14 cellular contexts compared by ENCODE assay signal in the genomic region with DNA sequence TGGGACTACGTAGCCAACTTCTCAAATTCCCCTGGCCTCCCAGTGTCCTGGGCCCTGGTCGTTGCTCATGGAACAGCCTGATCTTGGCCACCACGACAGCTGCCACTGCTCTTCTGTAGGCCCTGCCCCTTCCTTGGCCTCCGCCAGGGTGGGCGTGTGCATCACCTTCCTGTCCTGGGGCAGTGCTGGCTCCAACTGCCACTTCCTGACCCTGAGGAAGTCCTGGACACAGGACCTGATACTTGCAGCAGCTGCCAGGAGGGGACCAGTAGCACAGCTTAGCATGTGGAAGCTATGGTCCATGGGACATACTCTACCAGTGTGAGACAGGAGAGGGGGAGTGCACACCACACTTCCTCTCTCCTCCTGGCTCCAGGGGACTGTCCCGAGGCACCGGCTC.
"Had no signal": no experiment of that assay in that cellular context is flagged by ENCODE, and none has a peak within 500 bp of the region (broad histone marks: within the 10 kb centered on the region; RNA-seq: fewer than 3 reads in every experiment).

No MANE protein-coding gene starts in this region.

- H3K4me1 ChIP-seq: colonic mucosa, esophagus squamous epithelium, suprapubic skin had no signal

- H3K9me3 ChIP-seq: colonic mucosa, esophagus squamous epithelium, suprapubic skin had no signal

- H3K4me3 ChIP-seq: colonic mucosa, esophagus squamous epithelium, skin epidermis, suprapubic skin had no signal

- H3K79me2 ChIP-seq: parathyroid adenoma had no signal

- H2AFZ ChIP-seq: parathyroid adenoma had no signal

- H3K27ac ChIP-seq: colonic mucosa, esophagus squamous epithelium, parathyroid adenoma, skin epidermis, suprapubic skin had no signal

- H3K27me3 ChIP-seq: colonic mucosa, esophagus squamous epithelium, suprapubic skin had no signal

- DNase-seq: activated CD4-positive, alpha-beta T cell treated with anti-CD3 and anti-CD28 coated beads, Interleukin-2, amount 50 U/mL, for 1 hour; activated naive CD8-positive, alpha-beta T cell treated with anti-CD3 and anti-CD28 coated beads for 36 hours; amygdala; central memory CD4-positive, alpha-beta T cell; colonic mucosa; effector CD4-positive, alpha-beta T cell; esophagus squamous epithelium; immature natural killer cell; stimulated activated CD4-positive, alpha-beta T cell treated with anti-CD3 and anti-CD28 coated beads, Interleukin-4, amount 100 ng/mL, for 4 hours; stimulated activated CD8-positive, alpha-beta memory T cell treated with anti-CD3 and anti-CD28 coated beads, Interleukin-4, amount 100 ng/mL, for 48 hours; T-helper 2 cell had no signal

- H3K36me3 ChIP-seq: colonic mucosa, esophagus squamous epithelium, suprapubic skin had no signal

- H3K9ac ChIP-seq: parathyroid adenoma had no signal
